ENCODE assay signal across 9 cellular contexts in the genomic region with DNA sequence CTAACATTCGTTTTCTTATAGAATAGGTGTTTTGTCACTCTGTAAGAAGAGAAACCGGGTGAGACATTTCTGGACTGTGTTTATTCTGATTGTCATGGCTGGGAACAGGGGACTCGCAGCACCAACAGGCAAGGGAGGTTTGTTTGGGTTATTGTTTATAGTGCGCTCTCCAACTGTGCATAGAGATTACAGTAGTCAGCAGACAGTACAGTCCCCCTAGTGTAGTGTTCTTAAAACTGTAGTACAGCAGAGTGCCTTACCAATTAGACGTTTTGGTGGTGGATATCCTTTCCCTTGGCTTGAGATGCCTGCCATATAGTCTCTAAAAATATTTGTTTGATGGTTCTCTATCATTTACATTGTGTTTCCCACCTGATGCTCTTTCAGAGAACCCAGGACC. TPM values are rescaled to one million over a fixed set of nuclear protein-coding genes. Genes with fewer than 3 reads are reported as not detected.
DNase-seq lines count a peak whose midpoint lies in the region; ATAC-seq and TF ChIP-seq lines count a peak whose summit lies in the region.
"Had no signal": no experiment of that assay in that cellular context is flagged by ENCODE, and none has a peak within 500 bp of the region (broad histone marks: within the 10 kb centered on the region; RNA-seq: fewer than 3 reads in every experiment).

No MANE protein-coding gene starts in this region.

- CTCF ChIA-PET in activated CD8-positive, alpha-beta T cell treated with anti-CD3 and anti-CD28 coated beads, Interleukin-2, amount 10 ng/mL, durations not matched to agents 7 days and 5 days (lab: Charles Lee): interaction anchor here (1.3 kb wide), 1 partner anchor 10 kb away, joined by 3 read pairs; no protein-coding TSS in a partner anchor
- CTCF ChIA-PET in activated CD8-positive, alpha-beta T cell treated with anti-CD3 and anti-CD28 coated beads for 36 hours (lab: Charles Lee): interaction anchor here (0.6 to 2.9 kb wide), 12 partner anchors 10 to 276 kb away, joined by 3 to 11 read pairs (median 4); no protein-coding TSS in a partner anchor

- no peak for DNase-seq in activated CD8-positive, alpha-beta T cell treated with anti-CD3 and anti-CD28 coated beads, Interleukin-2, amount 10 ng/mL, durations not matched to agents 7 days and 5 days
- no peak for DNase-seq in activated CD8-positive, alpha-beta T cell treated with anti-CD3 and anti-CD28 coated beads for 36 hours
- DNase-seq in NCI-H345 (lab: John Stamatoyannopoulos, UW) (peak; percentile 22), esophagus muscularis mucosa (ENCODE audit: extremely low spot score) (no peak), sigmoid colon (no peak), body of pancreas (no peak), T-helper 9 cell (no peak)

- H3K27ac ChIP-seq in esophagus muscularis mucosa (replicated peaks in 1 of 4) (peak overlapping the region; percentile 89 to 95 (median 92)), sigmoid colon (peak overlapping the region; percentile 87 to 97 (median 92)), body of pancreas (no peak overlapping the region)
- H3K27ac ChIP-seq: epithelial cell of prostate had no signal

- no peaks in the 10 kb centered on the region for H3K36me3 Mint-ChIP-seq in activated CD8-positive, alpha-beta T cell treated with anti-CD3 and anti-CD28 coated beads, Interleukin-2, amount 10 ng/mL, durations not matched to agents 7 days and 5 days (ENCODE audit: low read depth)
- H3K36me3 Mint-ChIP-seq in activated CD8-positive, alpha-beta T cell treated with anti-CD3 and anti-CD28 coated beads for 36 hours (ENCODE audit: low read depth): no peaks in the 10 kb centered on the region

- H3K4me3 ChIP-seq in esophagus muscularis mucosa: peak overlapping the region in 3 of 4 donors; percentile 88 to 95 (median 93)
- H3K4me3 ChIP-seq in sigmoid colon: peak overlapping the region in 1 of 4 donors; percentile 96
- no peak overlapping the region for H3K4me3 ChIP-seq in body of pancreas

- no peaks in the 10 kb centered on the region for H3K27me3 ChIP-seq in esophagus muscularis mucosa
- H3K27me3 ChIP-seq in sigmoid colon: no peaks in the 10 kb centered on the region
- no peaks in the 10 kb centered on the region for H3K27me3 ChIP-seq in body of pancreas

- H3K36me3 ChIP-seq in esophagus muscularis mucosa (no peaks in the 10 kb centered on the region), sigmoid colon (no peaks in the 10 kb centered on the region), body of pancreas (replicated peaks in 1 of 2; ENCODE audit: insufficient read depth in 1 of 2, low read depth in 2 of 2) (no peaks in the 10 kb centered on the region)

- H3K4me3 Mint-ChIP-seq in activated CD8-positive, alpha-beta T cell treated with anti-CD3 and anti-CD28 coated beads, Interleukin-2, amount 10 ng/mL, durations not matched to agents 7 days and 5 days: peak overlapping the region; percentile 70
- no peak overlapping the region for H3K4me3 Mint-ChIP-seq in activated CD8-positive, alpha-beta T cell treated with anti-CD3 and anti-CD28 coated beads for 36 hours

- H3K9me3 ChIP-seq in esophagus muscularis mucosa (no peaks in the 10 kb centered on the region), sigmoid colon (no peaks in the 10 kb centered on the region), body of pancreas (no peaks in the 10 kb centered on the region)

- ATAC-seq in activated CD8-positive, alpha-beta T cell treated with anti-CD3 and anti-CD28 coated beads, Interleukin-2, amount 10 ng/mL, durations not matched to agents 7 days and 5 days: no peak
- no peak for ATAC-seq in activated CD8-positive, alpha-beta T cell treated with anti-CD3 and anti-CD28 coated beads for 36 hours
- no peak for ATAC-seq in GM21390 (IDR thresholded peaks at IDR 0.05; ENCODE audit: unreplicated experiment)
- ATAC-seq in body of pancreas: no peak

- no peaks in the 10 kb centered on the region for H3K9me3 Mint-ChIP-seq in activated CD8-positive, alpha-beta T cell treated with anti-CD3 and anti-CD28 coated beads, Interleukin-2, amount 10 ng/mL, durations not matched to agents 7 days and 5 days (ENCODE audit: insufficient read depth)
- no peaks in the 10 kb centered on the region for H3K9me3 Mint-ChIP-seq in activated CD8-positive, alpha-beta T cell treated with anti-CD3 and anti-CD28 coated beads for 36 hours

- TF ChIP-seq CTCF in activated CD8-positive, alpha-beta T cell treated with anti-CD3 and anti-CD28 coated beads for 36 hours (IDR thresholded peaks at IDR 0.05): no peak
- no peak for TF ChIP-seq CTCF in esophagus muscularis mucosa (IDR thresholded peaks at IDR 0.05)
- TF ChIP-seq CTCF in sigmoid colon (IDR thresholded peaks at IDR 0.05): no peak
- TF ChIP-seq CTCF in body of pancreas (IDR thresholded peaks at IDR 0.05): no peak

- 56% methylated on average over 5 of the region's 5 CpGs for WGBS in esophagus muscularis mucosa
- WGBS in sigmoid colon, 2 donors: 41 to 48% methylated on average over 5 of the region's 5 CpGs
- 32 to 33% methylated on average over 5 of the region's 5 CpGs for WGBS in body of pancreas, 2 donors

- intact Hi-C loops in activated CD8-positive, alpha-beta T cell treated with anti-CD3 and anti-CD28 coated beads for 36 hours (cut with micrococcal nuclease): no loop called here
- intact Hi-C loops in esophagus muscularis mucosa (cut with DNase I) (loop anchor here (5.0 to 10.0 kb wide), 3 partner anchors 137 to 759 kb away; partner anchors contain the start of gene SCOC), sigmoid colon (cut with DNase I) (loop anchor here (5.0 kb wide), 4 partner anchors 107 to 762 kb away; partner anchors contain the start of gene SCOC), body of pancreas (cut with DNase I) (loop anchor here (5.0 kb wide), 1 partner anchor 272 kb away; no protein-coding TSS in a partner anchor)

- H3K4me1 ChIP-seq in esophagus muscularis mucosa: peaks cover 11 to 35% (median 32%) of the 10 kb centered on the region in 4 donors
- peaks cover 0 to 25% (median 14%) of the 10 kb centered on the region in 4 donors for H3K4me1 ChIP-seq in sigmoid colon
- peaks cover 6% of the 10 kb centered on the region for H3K4me1 ChIP-seq in body of pancreas

- H3K4me1 Mint-ChIP-seq in activated CD8-positive, alpha-beta T cell treated with anti-CD3 and anti-CD28 coated beads, Interleukin-2, amount 10 ng/mL, durations not matched to agents 7 days and 5 days (ENCODE audit: low read depth): peaks cover 10% of the 10 kb centered on the region
- H3K4me1 Mint-ChIP-seq in activated CD8-positive, alpha-beta T cell treated with anti-CD3 and anti-CD28 coated beads for 36 hours (ENCODE audit: low read depth): no peaks in the 10 kb centered on the region

- peaks cover 68% of the 10 kb centered on the region for H3K27me3 Mint-ChIP-seq in activated CD8-positive, alpha-beta T cell treated with anti-CD3 and anti-CD28 coated beads, Interleukin-2, amount 10 ng/mL, durations not matched to agents 7 days and 5 days (ENCODE audit: low read depth)
- H3K27me3 Mint-ChIP-seq in activated CD8-positive, alpha-beta T cell treated with anti-CD3 and anti-CD28 coated beads for 36 hours: peaks cover 61% of the 10 kb centered on the region

- TF ChIP-seq EP300 in esophagus muscularis mucosa (IDR thresholded peaks at IDR 0.05) (no peak), sigmoid colon (IDR thresholded peaks at IDR 0.05) (no peak)

- no peak for TF ChIP-seq POLR2A in esophagus muscularis mucosa (IDR thresholded peaks at IDR 0.05; ENCODE audit: low read depth)
- no peak for TF ChIP-seq POLR2A in sigmoid colon (IDR thresholded peaks at IDR 0.05)
- no peak for TF ChIP-seq POLR2A in body of pancreas (IDR thresholded peaks at IDR 0.05)

- POLR2A ChIA-PET in activated CD8-positive, alpha-beta T cell treated with anti-CD3 and anti-CD28 coated beads, Interleukin-2, amount 10 ng/mL, durations not matched to agents 7 days and 5 days (lab: Charles Lee): no interaction called here
- POLR2A ChIA-PET in activated CD8-positive, alpha-beta T cell treated with anti-CD3 and anti-CD28 coated beads for 36 hours (lab: Charles Lee): no interaction called here

- no peak overlapping the region for H3K27ac Mint-ChIP-seq in activated CD8-positive, alpha-beta T cell treated with anti-CD3 and anti-CD28 coated beads, Interleukin-2, amount 10 ng/mL, durations not matched to agents 7 days and 5 days
- no peak overlapping the region for H3K27ac Mint-ChIP-seq in activated CD8-positive, alpha-beta T cell treated with anti-CD3 and anti-CD28 coated beads for 36 hours

RNA-seq across cellular contexts. Expression of gene RNF150, which starts 0.8 kb away (rescaled TPM):
- total RNA-seq in activated CD8-positive, alpha-beta T cell treated with anti-CD3 and anti-CD28 coated beads, Interleukin-2, amount 10 ng/mL, durations not matched to agents 7 days and 5 days: not detected
- total RNA-seq in activated CD8-positive, alpha-beta T cell treated with anti-CD3 and anti-CD28 coated beads for 36 hours: under 1 TPM; 0.09 to 0.43 TPM
- total RNA-seq in esophagus muscularis mucosa (10 to 100 TPM; 33.1 to 53.3 (median 43.6) TPM), sigmoid colon (10 to 100 TPM; 53.2 to 69.0 (median 64.2) TPM), body of pancreas (1 to 10 TPM; 2.3 to 4.6 TPM)
- 1 to 10 TPM in 1 of 3 donors, under 1 TPM in 2; 0.46 to 3.1 (median 0.60) TPM for polyA plus RNA-seq in sigmoid colon

Comparison
In these comparisons a context has a peak if more than half of its experiments do, and no peak if none do; other contexts are left out.
1. H3K27ac ChIP-seq: peak in esophagus muscularis mucosa (4 of 4) and sigmoid colon (4 of 4); none in body of pancreas (0 of 4).
2. H3K4me3 ChIP-seq: peak in esophagus muscularis mucosa (3 of 4); none in body of pancreas (0 of 2).
3. RNA of gene RNF150, which starts 0.8 kb away (total RNA-seq): 53.2 to 69.0 TPM in sigmoid colon and 33.1 to 53.3 TPM in esophagus muscularis mucosa; 2.3 to 4.6 TPM in body of pancreas, 0.09 to 0.43 TPM in activated CD8-positive, alpha-beta T cell treated with anti-CD3 and anti-CD28 coated beads for 36 hours and not detected in activated CD8-positive, alpha-beta T cell treated with anti-CD3 and anti-CD28 coated beads, Interleukin-2, amount 10 ng/mL, durations not matched to agents 7 days and 5 days; every median in the first group is over 4 times any median in the second.